In genomic region chr15:75672646-75673425, GRCh38 we compare ENCODE assay signal across 11 cellular contexts. TPM values are rescaled to one million over a fixed set of nuclear protein-coding genes. Genes with fewer than 3 reads are reported as not detected.
DNase-seq lines count a peak whose midpoint lies in the region; ATAC-seq and TF ChIP-seq lines count a peak whose summit lies in the region.
"Had no signal": no experiment of that assay in that cellular context is flagged by ENCODE, and none has a peak within 500 bp of the region (broad histone marks: within the 10 kb centered on the region; RNA-seq: fewer than 3 reads in every experiment).

No MANE protein-coding gene starts in this region.

- no peaks in the 10 kb centered on the region for H3K36me3 ChIP-seq in RWPE2 (ENCODE audit: low read depth)

- no peaks in the 10 kb centered on the region for H3K27me3 ChIP-seq in RWPE2 (ENCODE audit: insufficient read depth, poor library complexity, severe bottlenecking)

- TF ChIP-seq CTCF in AG10803 (conservative IDR thresholded peaks at IDR 0.05; ENCODE audit: low read length) (no peak), RWPE2 (IDR thresholded peaks at IDR 0.05; ENCODE audit: poor library complexity, severe bottlenecking) (no peak), fibroblast of pulmonary artery (IDR thresholded peaks at IDR 0.05; ENCODE audit: low read length, missing control alignments) (no peak), omental fat pad (IDR thresholded peaks at IDR 0.05) (no peak), lower leg skin (IDR thresholded peaks at IDR 0.05) (no peak)

- TF ChIP-seq POLR2A in lower leg skin (IDR thresholded peaks at IDR 0.05), result no peak

- H3K9me3 ChIP-seq in RWPE2 (ENCODE audit: severe bottlenecking), result no peaks in the 10 kb centered on the region

- 44% methylated on average over 12 to 13 of the region's 14 CpGs for WGBS in lower leg skin, 2 donors

- H3K4me3 Mint-ChIP-seq in activated T-helper 1 cell treated with anti-CD3 and anti-CD28 coated beads, Interleukin-12 subunit alpha, Interleukin-12 subunit beta, Interleukin-2, Interleukin-4 antibody, amounts not matched to agents 30 ng/mL and 10 ng/mL and 1 ng/mL, durations not matched to agents 14 hours and 24 hours and 36 hours, result no peak overlapping the region
- H3K4me3 Mint-ChIP-seq: activated CD8-positive, alpha-beta T cell treated with anti-CD3 and anti-CD28 coated beads, Interleukin-2, amount 10 ng/mL, durations not matched to agents 7 days and 5 days; CD8-positive, alpha-beta memory T cell had no signal

- no peaks in the 10 kb centered on the region for H3K36me3 Mint-ChIP-seq in activated T-helper 1 cell treated with anti-CD3 and anti-CD28 coated beads, Interleukin-12 subunit alpha, Interleukin-12 subunit beta, Interleukin-2, Interleukin-4 antibody, amounts not matched to agents 30 ng/mL and 10 ng/mL and 1 ng/mL, durations not matched to agents 14 hours and 24 hours and 36 hours (ENCODE audit: low read depth)
- H3K36me3 Mint-ChIP-seq: CD8-positive, alpha-beta memory T cell had no signal

- H3K9me3 Mint-ChIP-seq in activated T-helper 1 cell treated with anti-CD3 and anti-CD28 coated beads, Interleukin-12 subunit alpha, Interleukin-12 subunit beta, Interleukin-2, Interleukin-4 antibody, amounts not matched to agents 30 ng/mL and 10 ng/mL and 1 ng/mL, durations not matched to agents 14 hours and 24 hours and 36 hours, result no peaks in the 10 kb centered on the region
- H3K9me3 Mint-ChIP-seq: CD8-positive, alpha-beta memory T cell had no signal

- peak overlapping the region; percentile 12 for H3K4me3 ChIP-seq in AG10803 (ENCODE audit: low read length)
- no peak overlapping the region for H3K4me3 ChIP-seq in RWPE2 (ENCODE audit: severe bottlenecking)
- H3K4me3 ChIP-seq in fibroblast of pulmonary artery (replicated peaks; ENCODE audit: low read depth, low read length), result peak overlapping the region; percentile 1
- no peak overlapping the region for H3K4me3 ChIP-seq in lower leg skin (ENCODE audit: low read depth, poor library complexity, severe bottlenecking)

- peaks cover 3% of the 10 kb centered on the region for H3K27me3 Mint-ChIP-seq in activated T-helper 1 cell treated with anti-CD3 and anti-CD28 coated beads, Interleukin-12 subunit alpha, Interleukin-12 subunit beta, Interleukin-2, Interleukin-4 antibody, amounts not matched to agents 30 ng/mL and 10 ng/mL and 1 ng/mL, durations not matched to agents 14 hours and 24 hours and 36 hours (ENCODE audit: insufficient read depth)

- DNase-seq in AG10803 (ENCODE audit: low read depth), result peak; percentile 72
- DNase-seq in RWPE2 (ENCODE audit: low spot score), result no peak
- DNase-seq in fibroblast of pulmonary artery (ENCODE audit: low read depth), result peak; percentile 87
- DNase-seq in omental fat pad (ENCODE audit: low spot score), result no peak
- no peak for DNase-seq in activated effector memory CD4-positive, alpha-beta T cell treated with anti-CD3 and anti-CD28 coated beads, Interleukin-2, amount 50 U/mL, for 16 hours
- no peak for DNase-seq in lower leg skin (ENCODE audit: low spot score in 2 of 2)
- DNase-seq in activated T-cell treated with anti-CD3 and anti-CD28 coated beads for 4 hours, result no peak
- DNase-seq in activated T-helper 1 cell treated with anti-CD3 and anti-CD28 coated beads, Interleukin-12 subunit alpha, Interleukin-12 subunit beta, Interleukin-2, Interleukin-4 antibody, amounts not matched to agents 30 ng/mL and 10 ng/mL and 1 ng/mL, durations not matched to agents 14 hours and 24 hours and 36 hours (ENCODE audit: low spot score), result no peak
- DNase-seq: activated CD8-positive, alpha-beta T cell treated with anti-CD3 and anti-CD28 coated beads, Interleukin-2, amount 10 ng/mL, durations not matched to agents 7 days and 5 days; CD8-positive, alpha-beta memory T cell; NCI-H2081 treated with DMSO at 0.1 percent for 48 hours had no signal

- H3K4me1 ChIP-seq in RWPE2 (ENCODE audit: insufficient read depth, poor library complexity, severe bottlenecking), result peaks cover 35% of the 10 kb centered on the region

- no peaks in the 10 kb centered on the region for H3K4me1 Mint-ChIP-seq in activated T-helper 1 cell treated with anti-CD3 and anti-CD28 coated beads, Interleukin-12 subunit alpha, Interleukin-12 subunit beta, Interleukin-2, Interleukin-4 antibody, amounts not matched to agents 30 ng/mL and 10 ng/mL and 1 ng/mL, durations not matched to agents 14 hours and 24 hours and 36 hours (ENCODE audit: low read depth)
- H3K4me1 Mint-ChIP-seq: CD8-positive, alpha-beta memory T cell had no signal

- no peak overlapping the region for H3K27ac Mint-ChIP-seq in activated T-helper 1 cell treated with anti-CD3 and anti-CD28 coated beads, Interleukin-12 subunit alpha, Interleukin-12 subunit beta, Interleukin-2, Interleukin-4 antibody, amounts not matched to agents 30 ng/mL and 10 ng/mL and 1 ng/mL, durations not matched to agents 14 hours and 24 hours and 36 hours
- H3K27ac Mint-ChIP-seq: activated CD8-positive, alpha-beta T cell treated with anti-CD3 and anti-CD28 coated beads, Interleukin-2, amount 10 ng/mL, durations not matched to agents 7 days and 5 days had no signal

- intact Hi-C loops in lower leg skin (cut with DNase I; ENCODE audit: low total_unique reads), result no loop called here
- intact Hi-C loops in activated T-helper 1 cell treated with anti-CD3 and anti-CD28 coated beads, Interleukin-12 subunit alpha, Interleukin-12 subunit beta, Interleukin-2, Interleukin-4 antibody, amounts not matched to agents 30 ng/mL and 10 ng/mL and 1 ng/mL, durations not matched to agents 14 hours and 24 hours and 36 hours (cut with micrococcal nuclease), result no loop called here

- ATAC-seq in RWPE2 (ENCODE audit: low read depth), result peak; percentile 34
- ATAC-seq in omental fat pad (ENCODE audit: low FRiP score), result peak; percentile 42
- ATAC-seq: activated CD8-positive, alpha-beta T cell treated with anti-CD3 and anti-CD28 coated beads, Interleukin-2, amount 10 ng/mL, durations not matched to agents 7 days and 5 days had no signal

- H3K27ac ChIP-seq in RWPE2 (ENCODE audit: poor library complexity, severe bottlenecking), result peak overlapping the region; percentile 97

RNA-seq across cellular contexts. Expression of gene SNX33, which starts 25.1 kb away (rescaled TPM):
- total RNA-seq in omental fat pad, result 10 to 100 TPM; 19.9 to 43.8 (median 32.5) TPM
- 10 to 100 TPM; 24.8 to 40.5 (median 35.5) TPM for total RNA-seq in lower leg skin
- 5.4 and 6.2 TPM in 2 replicates for total RNA-seq in activated T-helper 1 cell treated with anti-CD3 and anti-CD28 coated beads, Interleukin-12 subunit alpha, Interleukin-12 subunit beta, Interleukin-2, Interleukin-4 antibody, amounts not matched to agents 30 ng/mL and 10 ng/mL and 1 ng/mL, durations not matched to agents 14 hours and 24 hours and 36 hours

RNA-seq across cellular contexts. Expression of gene IMP3, which starts 32.8 kb away (rescaled TPM):
- total RNA-seq in omental fat pad (100 to 1,000 TPM; 162 to 194 (median 170) TPM), lower leg skin (100 to 1,000 TPM; 161 to 204 (median 185) TPM)
- total RNA-seq in activated T-helper 1 cell treated with anti-CD3 and anti-CD28 coated beads, Interleukin-12 subunit alpha, Interleukin-12 subunit beta, Interleukin-2, Interleukin-4 antibody, amounts not matched to agents 30 ng/mL and 10 ng/mL and 1 ng/mL, durations not matched to agents 14 hours and 24 hours and 36 hours, result 110 and 113 TPM in 2 replicates

RNA-seq across cellular contexts. Expression of gene CSPG4, which starts 39.8 kb away (rescaled TPM):
- total RNA-seq in omental fat pad, result 100 to 1,000 TPM in 1 of 4 donors, 10 to 100 TPM in 3; 29.9 to 144 (median 49.7) TPM
- 10 to 100 TPM in 2 of 4 donors, 1 to 10 TPM in 2; 9.1 to 28.7 (median 10.5) TPM for total RNA-seq in lower leg skin
- not detected in 2 replicates for total RNA-seq in activated T-helper 1 cell treated with anti-CD3 and anti-CD28 coated beads, Interleukin-12 subunit alpha, Interleukin-12 subunit beta, Interleukin-2, Interleukin-4 antibody, amounts not matched to agents 30 ng/mL and 10 ng/mL and 1 ng/mL, durations not matched to agents 14 hours and 24 hours and 36 hours
- total RNA-seq: activated CD8-positive, alpha-beta T cell treated with anti-CD3 and anti-CD28 coated beads, Interleukin-2, amount 10 ng/mL, durations not matched to agents 7 days and 5 days; CD8-positive, alpha-beta memory T cell had no signal

RNA-seq across cellular contexts. Expression of gene SNUPN, which starts 47.3 kb away (rescaled TPM):
- total RNA-seq in omental fat pad (10 to 100 TPM; 17.6 to 23.2 (median 18.7) TPM), lower leg skin (10 to 100 TPM; 16.5 to 19.7 (median 18.1) TPM)
- 30.8 and 34.1 TPM in 2 replicates for total RNA-seq in activated T-helper 1 cell treated with anti-CD3 and anti-CD28 coated beads, Interleukin-12 subunit alpha, Interleukin-12 subunit beta, Interleukin-2, Interleukin-4 antibody, amounts not matched to agents 30 ng/mL and 10 ng/mL and 1 ng/mL, durations not matched to agents 14 hours and 24 hours and 36 hours

Comparison
In these comparisons a context has a peak if more than half of its experiments do, and no peak if none do; other contexts are left out.
1. DNase-seq: peak in AG10803 (single experiment) and fibroblast of pulmonary artery (single experiment); none in RWPE2 (single experiment), omental fat pad (single experiment), activated effector memory CD4-positive, alpha-beta T cell treated with anti-CD3 and anti-CD28 coated beads, Interleukin-2, amount 50 U/mL, for 16 hours (single experiment), lower leg skin (0 of 2), activated T-cell treated with anti-CD3 and anti-CD28 coated beads for 4 hours (single experiment) and activated T-helper 1 cell treated with anti-CD3 and anti-CD28 coated beads, Interleukin-12 subunit alpha, Interleukin-12 subunit beta, Interleukin-2, Interleukin-4 antibody, amounts not matched to agents 30 ng/mL and 10 ng/mL and 1 ng/mL, durations not matched to agents 14 hours and 24 hours and 36 hours (single experiment).
2. H3K4me3 ChIP-seq: peak in AG10803 (single experiment) and fibroblast of pulmonary artery (single experiment); none in RWPE2 (single experiment) and lower leg skin (single experiment).
3. RNA of gene CSPG4, which starts 39.8 kb away (total RNA-seq): 29.9 to 144 TPM in omental fat pad and 9.1 to 28.7 TPM in lower leg skin; not detected in activated T-helper 1 cell treated with anti-CD3 and anti-CD28 coated beads, Interleukin-12 subunit alpha, Interleukin-12 subunit beta, Interleukin-2, Interleukin-4 antibody, amounts not matched to agents 30 ng/mL and 10 ng/mL and 1 ng/mL, durations not matched to agents 14 hours and 24 hours and 36 hours; every median in the first group is over 10 times any median in the second.